Comparison of ENCODE assay signal across 8 cellular contexts in the genomic region with DNA sequence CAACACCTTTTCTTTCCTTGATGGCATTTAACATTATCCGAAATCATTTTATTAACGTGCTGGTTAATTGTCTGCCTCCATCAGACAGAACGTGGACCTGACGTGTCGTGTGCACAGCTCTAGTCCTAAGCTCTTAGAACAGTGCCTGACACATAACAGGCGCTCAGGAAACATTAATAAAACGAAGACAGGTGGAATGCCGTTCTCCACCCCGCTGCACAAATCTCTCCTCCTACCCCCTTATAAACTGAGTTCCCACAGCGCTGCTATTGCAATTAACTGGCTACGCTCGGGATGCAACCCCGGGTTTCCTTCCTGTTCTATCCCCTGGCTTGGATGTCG. TPM values are rescaled to one million over a fixed set of nuclear protein-coding genes. Genes with fewer than 3 reads are reported as not detected.
DNase-seq lines count a peak whose midpoint lies in the region; ATAC-seq and TF ChIP-seq lines count a peak whose summit lies in the region.

No MANE protein-coding gene starts in this region.

- peak overlapping the region; percentile 17 for H2BK5ac ChIP-seq in mesendoderm (ENCODE audit: low read length)

- no peak for TF ChIP-seq POLR2A in heart left ventricle (IDR thresholded peaks at IDR 0.05)

- peak overlapping the region; percentile 57 to 95 (median 85) for H3K4me3 ChIP-seq in heart left ventricle
- peak overlapping the region; percentile 99 for H3K4me3 ChIP-seq in NT2/D1 (ENCODE audit: insufficient read length, low read depth)
- peak overlapping the region; percentile 90 for H3K4me3 ChIP-seq in choroid plexus epithelial cell (ENCODE audit: low read depth, low read length)
- peak overlapping the region; percentile 100 for H3K4me3 ChIP-seq in mesendoderm (ENCODE audit: low read length)

- no peak overlapping the region for H2BK120ac ChIP-seq in mesendoderm (ENCODE audit: low read depth, low read length)

- H3K4me2 ChIP-seq in mesendoderm (ENCODE audit: low read length) = peak overlapping the region; percentile 76

- H3K4ac ChIP-seq in mesendoderm (ENCODE audit: low read depth, low read length) = peak overlapping the region; percentile 58

- peak overlapping the region; percentile 100 for H3K56ac ChIP-seq in mesendoderm (ENCODE audit: low read length)

- H4K8ac ChIP-seq in mesendoderm (ENCODE audit: low read depth, low read length) = no peak overlapping the region

- H2AK5ac ChIP-seq in mesendoderm (ENCODE audit: low read length) = peak overlapping the region; percentile 94

- 0 to 1% (median 1%) methylated on average over 13 to 14 of the region's 14 CpGs for WGBS in heart left ventricle, 4 donors
- WGBS in mesendoderm (ENCODE audit: extremely low coverage, insufficient coverage, low lambda C conversion rate) = no CpG with 5 or more reads among the region's 14 CpGs

- intact Hi-C loops in heart left ventricle (cut with DNase I) = no loop called here
- intact Hi-C loops in left ventricle myocardium superior (cut with micrococcal nuclease) = no loop called here

- H4K5ac ChIP-seq in mesendoderm (ENCODE audit: low read length) = no peak overlapping the region

- H3K4me1 ChIP-seq in heart left ventricle (peaks cover 0 to 36% (median 16%) of the 10 kb centered on the region in 12 donors), NT2/D1 (ENCODE audit: insufficient read depth, insufficient read length) (peaks cover 3% of the 10 kb centered on the region), mesendoderm (ENCODE audit: control insufficient read depth, low read depth, low read length) (no peaks in the 10 kb centered on the region)

- H3K9ac ChIP-seq in NT2/D1 (ENCODE audit: insufficient read length, low read depth) = peak overlapping the region; percentile 100
- peak overlapping the region; percentile 98 for H3K9ac ChIP-seq in mesendoderm (ENCODE audit: low read length)

- ATAC-seq in heart left ventricle = peak in 3 of 4 donors; percentile 5 to 17 (median 7)
- no peak for ATAC-seq in left ventricle myocardium superior
- peak; percentile 3 for ATAC-seq in HG03064 (IDR thresholded peaks at IDR 0.05; ENCODE audit: low read depth, unreplicated experiment)

- H3K79me2 ChIP-seq in mesendoderm (ENCODE audit: control insufficient read depth, insufficient read depth, low read length) = peaks cover 34% of the 10 kb centered on the region

- no peaks in the 10 kb centered on the region for H3K36me3 ChIP-seq in heart left ventricle
- peaks cover 29% of the 10 kb centered on the region for H3K36me3 ChIP-seq in NT2/D1 (ENCODE audit: insufficient read depth, insufficient read length, low read length)
- H3K36me3 ChIP-seq in mesendoderm (ENCODE audit: control insufficient read depth, insufficient read depth, low read length) = no peaks in the 10 kb centered on the region

- H3K18ac ChIP-seq in mesendoderm (ENCODE audit: low read length) = no peak overlapping the region

- H2BK15ac ChIP-seq in mesendoderm (replicated peaks; ENCODE audit: low read depth) = no peak overlapping the region

- H3K27ac ChIP-seq in heart left ventricle = peak overlapping the region in 11 of 12 donors; percentile 82 to 96 (median 91)
- no peak overlapping the region for H3K27ac ChIP-seq in mesendoderm (ENCODE audit: low read depth, low read length)

- no peak for TF ChIP-seq CTCF in heart left ventricle (IDR thresholded peaks at IDR 0.05)
- no peak for TF ChIP-seq CTCF in choroid plexus epithelial cell (conservative IDR thresholded peaks at IDR 0.05; ENCODE audit: low read depth, low read length)

- H3K27me3 ChIP-seq in heart left ventricle (no peaks in the 10 kb centered on the region), NT2/D1 (ENCODE audit: insufficient read depth, insufficient read length) (no peaks in the 10 kb centered on the region), mesendoderm (ENCODE audit: insufficient read depth, low read length, poor library complexity) (no peaks in the 10 kb centered on the region)

- DNase-seq in heart left ventricle = no peak
- no peak for DNase-seq in left ventricle myocardium superior
- no peak for DNase-seq in NT2/D1 (ENCODE audit: low read depth, low spot score)
- peak; percentile 30 for DNase-seq in choroid plexus epithelial cell (ENCODE audit: low read depth)
- peak; percentile 23 for DNase-seq in mesendoderm
- DNase-seq in activated gamma-delta T cell treated with Interleukin-2 at 50 U/mL for 16 hours = no peak
- no peak for DNase-seq in C1 segment of cervical spinal cord (lab: John Stamatoyannopoulos, UW)

- no peaks in the 10 kb centered on the region for H3K9me3 ChIP-seq in heart left ventricle
- no peaks in the 10 kb centered on the region for H3K9me3 ChIP-seq in NT2/D1 (ENCODE audit: insufficient read depth, low read length)

- H3K79me1 ChIP-seq in mesendoderm (ENCODE audit: low read length) = peaks cover 21% of the 10 kb centered on the region

- peak overlapping the region; percentile 29 for H3K23ac ChIP-seq in mesendoderm (ENCODE audit: low read length)

RNA-seq across cellular contexts. Expression of a gene that starts 0.5 kb away (rescaled TPM):
- total RNA-seq in heart left ventricle = 10 to 100 TPM; 14.3 to 29.2 (median 19.5) TPM
- polyA plus RNA-seq in heart left ventricle = 10 to 100 TPM in 1 of 2 donors, 1 to 10 TPM in 1; 9.8 to 28.6 TPM
- total RNA-seq in left ventricle myocardium superior = 18.5 TPM
- 57.8 TPM for polyA plus RNA-seq in mesendoderm (2013, experiment 1 of 2)
- polyA plus RNA-seq in mesendoderm (2013, experiment 2 of 2) = 58.3 TPM

RNA-seq across cellular contexts. Expression of a gene that starts 16.1 kb away (rescaled TPM):
- total RNA-seq in heart left ventricle (1 to 10 TPM in 1 of 9 donors, under 1 TPM in 7, not detected in 1; 0.29 to 1.1 (median 0.41) TPM), left ventricle myocardium superior (0.25 TPM)
- under 1 TPM in 1 of 2 donors, not detected in 1; 0.19 TPM for polyA plus RNA-seq in heart left ventricle
- 0.07 TPM for polyA plus RNA-seq in mesendoderm (2013, experiment 1 of 2)
- polyA plus RNA-seq in mesendoderm (2013, experiment 2 of 2) = not detected

Comparison
In these comparisons a context has a peak if more than half of its experiments do, and no peak if none do; other contexts are left out.
1. DNase-seq: peak in choroid plexus epithelial cell (single experiment) and mesendoderm (single experiment); none in heart left ventricle (0 of 5), left ventricle myocardium superior (single experiment), NT2/D1 (single experiment), activated gamma-delta T cell treated with Interleukin-2 at 50 U/mL for 16 hours (single experiment) and C1 segment of cervical spinal cord (0 of 14).
2. Peak in every context shown above with its lines, with median percentiles within 50 percentile points of each other: H3K4me3 ChIP-seq.